ENCODE assay signal across 17 cellular contexts in the genomic region with DNA sequence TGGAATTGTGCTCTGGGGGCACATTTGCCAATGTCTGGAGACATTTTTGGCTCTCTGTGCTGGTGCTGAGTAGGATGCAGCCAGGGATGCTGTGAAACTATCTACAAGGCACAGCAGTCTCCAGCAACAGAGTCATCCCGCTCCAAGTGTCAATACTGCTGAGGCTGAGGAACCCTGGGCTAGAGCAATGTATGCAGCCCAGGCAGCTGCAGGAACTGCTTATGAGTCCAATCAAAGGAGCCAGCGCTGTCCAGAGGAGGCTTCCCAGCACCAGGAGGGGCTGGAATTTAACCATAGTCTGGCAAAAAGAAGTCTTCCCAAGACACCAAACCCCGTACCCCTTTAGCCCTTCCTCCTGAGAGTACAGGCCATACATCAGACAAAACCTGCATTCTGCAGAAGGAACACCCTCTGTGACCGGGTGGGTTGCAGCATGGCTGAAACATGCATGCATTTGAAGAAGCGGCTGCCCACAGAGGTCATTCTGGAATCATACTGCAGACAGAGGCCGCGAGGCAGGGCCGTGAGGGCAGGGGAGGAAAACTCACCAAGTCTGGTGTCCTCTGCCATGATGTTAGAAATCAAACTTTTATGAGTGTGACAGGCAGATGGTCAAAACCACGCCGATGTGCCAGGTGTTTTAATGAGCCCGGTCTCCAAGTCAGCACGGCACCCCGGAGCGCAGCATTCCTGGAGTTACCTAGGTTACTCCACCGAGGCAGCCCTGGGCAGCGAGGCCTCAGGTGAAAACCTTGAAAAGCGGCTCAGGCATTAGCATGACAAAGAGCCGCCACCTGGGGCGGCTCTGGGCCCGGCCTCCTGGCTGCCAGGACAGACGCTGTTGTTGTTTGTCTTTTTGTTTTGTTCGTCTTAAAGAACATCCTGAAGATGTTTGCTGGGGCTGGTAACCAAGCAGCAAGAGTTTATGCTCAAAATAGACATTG.
DNase-seq lines count a peak whose midpoint lies in the region; ATAC-seq and TF ChIP-seq lines count a peak whose summit lies in the region.
"Had no signal": no experiment of that assay in that cellular context is flagged by ENCODE, and none has a peak within 500 bp of the region (broad histone marks: within the 10 kb centered on the region; RNA-seq: fewer than 3 reads in every experiment).

No MANE protein-coding gene starts in this region.

- no peaks in the 10 kb centered on the region for H3K4me1 ChIP-seq in mucosa of descending colon (ENCODE audit: low read depth)
- H3K4me1 ChIP-seq: Caco-2, uterus had no signal

- POLR2A ChIA-PET in WTC11 (lab: Charles Lee): interaction anchor here (0.7 kb wide), 1 partner anchor 400 kb away, joined by 3 read pairs; no protein-coding TSS in a partner anchor

- H3K4me3 ChIP-seq in mucosa of descending colon: no peak overlapping the region
- H3K4me3 ChIP-seq: ascending aorta, dorsolateral prefrontal cortex, K562, left ventricle myocardium inferior, uterus had no signal

- H3K36me3 Mint-ChIP-seq in WTC11 (peaks cover 42% of the 10 kb centered on the region), type B pancreatic cell (no peaks in the 10 kb centered on the region)

- CTCF ChIA-PET in WTC11 (lab: Charles Lee): interaction anchor here (1.0 to 1.6 kb wide), 2 partner anchors 17 to 987 kb away, joined by 3 read pairs; no protein-coding TSS in a partner anchor

- DNase-seq in activated CD8-positive, alpha-beta memory T cell treated with anti-CD3 and anti-CD28 coated beads for 24 hours: peak; percentile 38
- no peak for DNase-seq in activated CD8-positive, alpha-beta memory T cell treated with anti-CD3 and anti-CD28 coated beads, Interleukin-2, amount 50 U/mL, for 4 hours
- DNase-seq in WTC11 (ENCODE audit: low spot score) (peak; percentile 96), type B pancreatic cell (ENCODE audit: extremely low spot score, unreplicated experiment) (peak; percentile 68), mucosa of descending colon (no peak), NAMALWA (ENCODE audit: low spot score) (no peak)
- DNase-seq: Caco-2, left ventricle myocardium inferior, NCI-H2081 treated with DMSO at 0.1 percent for 48 hours had no signal

- peak; percentile 89 for ATAC-seq in WTC11
- no peak for ATAC-seq in HG03045 (IDR thresholded peaks at IDR 0.05; ENCODE audit: unreplicated experiment)
- ATAC-seq in mucosa of descending colon: no peak
- ATAC-seq: K562 had no signal

- intact Hi-C loops in mucosa of descending colon (cut with DNase I, micrococcal nuclease): no loop called here

- no peaks in the 10 kb centered on the region for H3K27me3 ChIP-seq in layer of hippocampus (ENCODE audit: control insufficient read depth, insufficient read depth, low read length)
- H3K27me3 ChIP-seq: ascending aorta, uterus had no signal

- H3K36me3 ChIP-seq in mucosa of descending colon (ENCODE audit: low read depth): no peaks in the 10 kb centered on the region
- H3K36me3 ChIP-seq: ascending aorta, left ventricle myocardium inferior, uterus had no signal

- peak overlapping the region; percentile 52 for H3K4me3 Mint-ChIP-seq in WTC11
- peak overlapping the region; percentile 34 for H3K4me3 Mint-ChIP-seq in type B pancreatic cell
- H3K4me3 Mint-ChIP-seq: T-helper 1 cell treated with Interleukin-12 subunit alpha and Interleukin-12 subunit beta and Interleukin-4 antibody, amounts not matched to agents 30 μg/mL and 1 μg/mL, for 36 hours had no signal

- H3K9me3 ChIP-seq in mucosa of descending colon: peaks cover 10% of the 10 kb centered on the region
- H3K9me3 ChIP-seq: ascending aorta, uterus had no signal

- peaks cover 26% of the 10 kb centered on the region for H3K27me3 Mint-ChIP-seq in WTC11 (ENCODE audit: low read depth)
- peaks cover 6% of the 10 kb centered on the region for H3K27me3 Mint-ChIP-seq in type B pancreatic cell

- H3K27ac ChIP-seq in layer of hippocampus (ENCODE audit: low read depth, low read length): peak overlapping the region; percentile 46
- H3K27ac ChIP-seq: ascending aorta, dorsolateral prefrontal cortex, left ventricle myocardium inferior, uterus had no signal

- no peak for TF ChIP-seq CTCF in WTC11 (IDR thresholded peaks at IDR 0.05)
- TF ChIP-seq CTCF in type B pancreatic cell (conservative IDR thresholded peaks at IDR 0.05): no peak
- no peak for TF ChIP-seq CTCF in mucosa of descending colon (IDR thresholded peaks at IDR 0.05)

- H3K9me3 Mint-ChIP-seq in WTC11 (peaks cover 38% of the 10 kb centered on the region), type B pancreatic cell (peaks cover 11% of the 10 kb centered on the region)

- H3K27ac Mint-ChIP-seq in WTC11 (peak overlapping the region; percentile 99), type B pancreatic cell (no peak overlapping the region)
- H3K27ac Mint-ChIP-seq: activated T-helper 2 cell treated with anti-CD3 and anti-CD28 coated beads, Interferon-gamma antibody, Interleukin-2, Interleukin-4, amounts not matched to agents 10 μg/mL and 5 μg/mL and 100 μg/mL, durations not matched to agents 14 hours and 24 hours and 36 hours; T-helper 1 cell treated with Interleukin-12 subunit alpha and Interleukin-12 subunit beta and Interleukin-4 antibody, amounts not matched to agents 30 μg/mL and 1 μg/mL, for 36 hours had no signal

- peaks cover 51% of the 10 kb centered on the region for H3K4me1 Mint-ChIP-seq in WTC11
- H3K4me1 Mint-ChIP-seq in type B pancreatic cell (ENCODE audit: unreplicated experiment): peaks cover 17% of the 10 kb centered on the region

TF ChIP-seq in WTC11, 78 proteins besides CTCF, POLR2A, EP300 and RAD21:
- TF ChIP-seq NR3C1 (CRISPR knock-in tag; conservative IDR thresholded peaks at IDR 0.05; ENCODE audit: low read depth) (no peak), ZNF317 (CRISPR knock-in tag; IDR thresholded peaks at IDR 0.05; ENCODE audit: borderline replicate concordance, low read depth) (no peak), ZNF121 (CRISPR knock-in tag; IDR thresholded peaks at IDR 0.05) (0 out of 2 replicates have a peak, but pooled peaks have one; percentile 9), HMGA2 (CRISPR knock-in tag; IDR thresholded peaks at IDR 0.05) (no peak), ETV6 (CRISPR knock-in tag; IDR thresholded peaks at IDR 0.05) (no peak; the same call in 1 of the 2 replicates), ZNF423 (CRISPR knock-in tag; IDR thresholded peaks at IDR 0.05) (peak; percentile 78), FOXP1 (CRISPR knock-in tag; IDR thresholded peaks at IDR 0.05; ENCODE audit: borderline replicate concordance) (peak; percentile 12; the same call in 1 of the 2 replicates), ZNF263 (CRISPR knock-in tag; IDR thresholded peaks at IDR 0.05; ENCODE audit: low read depth) (no peak), RELA (CRISPR knock-in tag; IDR thresholded peaks at IDR 0.05; ENCODE audit: borderline replicate concordance) (no peak), ZNF232 (CRISPR knock-in tag; IDR thresholded peaks at IDR 0.05) (no peak), ZNF138 (CRISPR knock-in tag; conservative IDR thresholded peaks at IDR 0.05) (no peak), IRF2 (CRISPR knock-in tag; IDR thresholded peaks at IDR 0.05; ENCODE audit: borderline replicate concordance, low read depth) (no peak)
- TF ChIP-seq, protein P1, sequence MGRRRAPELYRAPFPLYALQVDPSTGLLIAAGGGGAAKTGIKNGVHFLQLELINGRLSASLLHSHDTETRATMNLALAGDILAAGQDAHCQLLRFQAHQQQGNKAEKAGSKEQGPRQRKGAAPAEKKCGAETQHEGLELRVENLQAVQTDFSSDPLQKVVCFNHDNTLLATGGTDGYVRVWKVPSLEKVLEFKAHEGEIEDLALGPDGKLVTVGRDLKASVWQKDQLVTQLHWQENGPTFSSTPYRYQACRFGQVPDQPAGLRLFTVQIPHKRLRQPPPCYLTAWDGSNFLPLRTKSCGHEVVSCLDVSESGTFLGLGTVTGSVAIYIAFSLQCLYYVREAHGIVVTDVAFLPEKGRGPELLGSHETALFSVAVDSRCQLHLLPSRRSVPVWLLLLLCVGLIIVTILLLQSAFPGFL (CRISPR knock-in tag; IDR thresholded peaks at IDR 0.05; ENCODE audit: borderline replicate concordance): no peak
- TF ChIP-seq, protein P2, sequence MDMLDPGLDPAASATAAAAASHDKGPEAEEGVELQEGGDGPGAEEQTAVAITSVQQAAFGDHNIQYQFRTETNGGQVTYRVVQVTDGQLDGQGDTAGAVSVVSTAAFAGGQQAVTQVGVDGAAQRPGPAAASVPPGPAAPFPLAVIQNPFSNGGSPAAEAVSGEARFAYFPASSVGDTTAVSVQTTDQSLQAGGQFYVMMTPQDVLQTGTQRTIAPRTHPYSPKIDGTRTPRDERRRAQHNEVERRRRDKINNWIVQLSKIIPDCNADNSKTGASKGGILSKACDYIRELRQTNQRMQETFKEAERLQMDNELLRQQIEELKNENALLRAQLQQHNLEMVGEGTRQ (CRISPR knock-in tag; IDR thresholded peaks at IDR 0.05): no peak
- TF ChIP-seq, protein P3, sequence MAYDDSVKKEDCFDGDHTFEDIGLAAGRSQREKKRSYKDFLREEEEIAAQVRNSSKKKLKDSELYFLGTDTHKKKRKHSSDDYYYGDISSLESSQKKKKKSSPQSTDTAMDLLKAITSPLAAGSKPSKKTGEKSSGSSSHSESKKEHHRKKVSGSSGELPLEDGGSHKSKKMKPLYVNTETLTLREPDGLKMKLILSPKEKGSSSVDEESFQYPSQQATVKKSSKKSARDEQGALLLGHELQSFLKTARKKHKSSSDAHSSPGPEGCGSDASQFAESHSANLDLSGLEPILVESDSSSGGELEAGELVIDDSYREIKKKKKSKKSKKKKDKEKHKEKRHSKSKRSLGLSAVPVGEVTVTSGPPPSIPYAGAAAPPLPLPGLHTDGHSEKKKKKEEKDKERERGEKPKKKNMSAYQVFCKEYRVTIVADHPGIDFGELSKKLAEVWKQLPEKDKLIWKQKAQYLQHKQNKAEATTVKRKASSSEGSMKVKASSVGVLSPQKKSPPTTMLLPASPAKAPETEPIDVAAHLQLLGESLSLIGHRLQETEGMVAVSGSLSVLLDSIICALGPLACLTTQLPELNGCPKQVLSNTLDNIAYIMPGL (CRISPR knock-in tag; IDR thresholded peaks at IDR 0.05): no peak
- TF ChIP-seq, protein P4, sequence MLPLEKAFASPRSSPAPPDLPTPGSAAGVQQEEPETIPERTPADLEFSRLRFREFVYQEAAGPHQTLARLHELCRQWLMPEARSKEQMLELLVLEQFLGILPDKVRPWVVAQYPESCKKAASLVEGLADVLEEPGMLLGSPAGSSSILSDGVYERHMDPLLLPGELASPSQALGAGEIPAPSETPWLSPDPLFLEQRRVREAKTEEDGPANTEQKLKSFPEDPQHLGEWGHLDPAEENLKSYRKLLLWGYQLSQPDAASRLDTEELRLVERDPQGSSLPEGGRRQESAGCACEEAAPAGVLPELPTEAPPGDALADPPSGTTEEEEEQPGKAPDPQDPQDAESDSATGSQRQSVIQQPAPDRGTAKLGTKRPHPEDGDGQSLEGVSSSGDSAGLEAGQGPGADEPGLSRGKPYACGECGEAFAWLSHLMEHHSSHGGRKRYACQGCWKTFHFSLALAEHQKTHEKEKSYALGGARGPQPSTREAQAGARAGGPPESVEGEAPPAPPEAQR (CRISPR knock-in tag; IDR thresholded peaks at IDR 0.05): no peak
TF ChIP-seq in WTC11: peak in this region for 3.

Comparison
In these comparisons a context has a peak if more than half of its experiments do, and no peak if none do; other contexts are left out.
1. DNase-seq: peak in activated CD8-positive, alpha-beta memory T cell treated with anti-CD3 and anti-CD28 coated beads for 24 hours (single experiment), WTC11 (single experiment) and type B pancreatic cell (single experiment); none in activated CD8-positive, alpha-beta memory T cell treated with anti-CD3 and anti-CD28 coated beads, Interleukin-2, amount 50 U/mL, for 4 hours (single experiment), mucosa of descending colon (0 of 3) and NAMALWA (single experiment).